In the genomic region with DNA sequence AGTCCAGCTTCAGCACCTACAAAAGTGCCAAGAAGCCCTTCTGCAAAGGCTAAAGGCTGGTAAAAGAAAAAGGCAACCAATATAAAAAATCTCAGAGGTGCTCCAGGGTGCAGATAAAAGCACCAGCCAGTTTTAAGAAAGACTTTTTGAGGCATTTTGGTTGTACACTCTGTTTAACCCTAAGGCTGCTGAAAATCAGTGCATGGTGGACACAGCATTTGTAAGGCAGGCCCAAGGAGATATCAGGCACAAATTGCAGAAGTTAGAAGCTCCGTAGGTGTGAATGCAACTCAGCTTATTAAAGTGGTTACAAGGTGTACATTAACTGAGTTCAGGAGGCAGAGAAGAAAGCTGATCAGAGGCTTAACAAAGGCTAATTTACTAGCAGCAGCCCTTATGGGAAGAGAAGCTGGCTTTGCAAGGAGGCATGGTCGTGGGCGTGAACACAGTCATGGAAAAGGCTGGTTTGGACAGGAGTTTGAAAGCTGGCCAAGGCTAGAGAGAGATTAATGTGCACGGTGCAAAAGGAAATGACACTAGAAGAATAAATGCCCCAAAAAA, we compare ENCODE assay signal across 8 cellular contexts. TPM values are rescaled to one million over a fixed set of nuclear protein-coding genes. Genes with fewer than 3 reads are reported as not detected.
DNase-seq lines count a peak whose midpoint lies in the region; ATAC-seq and TF ChIP-seq lines count a peak whose summit lies in the region.

No MANE protein-coding gene starts in this region.

- H3K4me1 Mint-ChIP-seq in stimulated activated naive CD8-positive, alpha-beta T cell treated with anti-CD3 and anti-CD28 coated beads, Interleukin-15, Interleukin-2, amounts not matched to agents 100 ng/mL and 50 ng/mL, for 24 hours (ENCODE audit: low read depth): peaks cover 45% of the 10 kb centered on the region
- H3K4me1 Mint-ChIP-seq in activated naive CD8-positive, alpha-beta T cell treated with anti-CD3 and anti-CD28 coated beads, Interleukin-2, amount 50 U/mL, for 24 hours: peaks cover 38% of the 10 kb centered on the region

- peaks cover 45% of the 10 kb centered on the region for H3K4me1 ChIP-seq in lower lobe of right lung
- H3K4me1 ChIP-seq in aorta (ENCODE audit: control insufficient read depth in 1 of 2, insufficient read depth in 2 of 2, low read length in 2 of 2): peaks cover 0 to 3% of the 10 kb centered on the region in 2 donors

- H3K4me3 Mint-ChIP-seq in stimulated activated naive CD8-positive, alpha-beta T cell treated with anti-CD3 and anti-CD28 coated beads, Interleukin-15, Interleukin-2, amounts not matched to agents 100 ng/mL and 50 ng/mL, for 24 hours: peak overlapping the region; percentile 64
- H3K4me3 Mint-ChIP-seq in activated naive CD8-positive, alpha-beta T cell treated with anti-CD3 and anti-CD28 coated beads, Interleukin-2, amount 50 U/mL, for 24 hours: peak overlapping the region; percentile 76

- H3K4me3 ChIP-seq in lower lobe of right lung: peak overlapping the region; percentile 47
- H3K4me3 ChIP-seq in aorta (ENCODE audit: low read length in 2 of 2): peak overlapping the region in 1 of 2 donors; percentile 76

- H3K27ac ChIP-seq in lower lobe of right lung (peak overlapping the region; percentile 65), aorta (ENCODE audit: low read depth in 1 of 2, low read length in 2 of 2) (peak overlapping the region; percentile 70 to 82)

- no peaks in the 10 kb centered on the region for H3K9me3 Mint-ChIP-seq in stimulated activated naive CD8-positive, alpha-beta T cell treated with anti-CD3 and anti-CD28 coated beads, Interleukin-15, Interleukin-2, amounts not matched to agents 100 ng/mL and 50 ng/mL, for 24 hours
- no peaks in the 10 kb centered on the region for H3K9me3 Mint-ChIP-seq in activated naive CD8-positive, alpha-beta T cell treated with anti-CD3 and anti-CD28 coated beads, Interleukin-2, amount 50 U/mL, for 24 hours

- H3K36me3 ChIP-seq in lower lobe of right lung (no peaks in the 10 kb centered on the region), aorta (ENCODE audit: control insufficient read depth in 1 of 2, insufficient read depth in 2 of 2, low read length in 1 of 2) (no peaks in the 10 kb centered on the region)

- no peak for TF ChIP-seq CTCF in lower lobe of right lung (IDR thresholded peaks at IDR 0.05)

- intact Hi-C loops in lower lobe of right lung (cut with DNase I) (no loop called here), aorta (cut with DNase I) (no loop called here)

- H3K36me3 Mint-ChIP-seq in stimulated activated naive CD8-positive, alpha-beta T cell treated with anti-CD3 and anti-CD28 coated beads, Interleukin-15, Interleukin-2, amounts not matched to agents 100 ng/mL and 50 ng/mL, for 24 hours (ENCODE audit: low read depth): no peaks in the 10 kb centered on the region
- no peaks in the 10 kb centered on the region for H3K36me3 Mint-ChIP-seq in activated naive CD8-positive, alpha-beta T cell treated with anti-CD3 and anti-CD28 coated beads, Interleukin-2, amount 50 U/mL, for 24 hours (ENCODE audit: low read depth)

- no peak for DNase-seq in stimulated activated naive CD8-positive, alpha-beta T cell treated with anti-CD3 and anti-CD28 coated beads, Interleukin-15, Interleukin-2, amounts not matched to agents 100 U/mL and 50 U/mL, for 24 hours
- no peak for DNase-seq in activated naive CD8-positive, alpha-beta T cell treated with anti-CD3 and anti-CD28 coated beads, Interleukin-2, amount 50 U/mL, for 24 hours
- no peak for DNase-seq in lower lobe of right lung
- no peak for DNase-seq in aorta
- no peak for DNase-seq in activated effector memory CD4-positive, alpha-beta T cell treated with anti-CD3 and anti-CD28 coated beads, Interleukin-2, amount 50 U/mL, for 16 hours

- ATAC-seq in stimulated activated naive CD8-positive, alpha-beta T cell treated with anti-CD3 and anti-CD28 coated beads, Interleukin-15, Interleukin-2, amounts not matched to agents 100 U/mL and 50 U/mL, for 24 hours: no peak
- no peak for ATAC-seq in activated naive CD8-positive, alpha-beta T cell treated with anti-CD3 and anti-CD28 coated beads, Interleukin-2, amount 50 U/mL, for 24 hours
- ATAC-seq in lower lobe of right lung (peak in 1 of 2 donors; percentile 3), aorta (ENCODE audit: low FRiP score) (peak; percentile 54), GM19397 (IDR thresholded peaks at IDR 0.05; ENCODE audit: unreplicated experiment) (no peak), GM21390 (IDR thresholded peaks at IDR 0.05; ENCODE audit: unreplicated experiment) (no peak)

- H3K27me3 ChIP-seq in lower lobe of right lung (ENCODE audit: low read depth) (no peaks in the 10 kb centered on the region), aorta (ENCODE audit: control insufficient read depth in 1 of 2, insufficient read depth in 2 of 2, low read length in 1 of 2) (no peaks in the 10 kb centered on the region)

- 0 to 4% methylated on average over 4 of the region's 4 CpGs for WGBS in aorta, 2 donors

- H3K27ac Mint-ChIP-seq in stimulated activated naive CD8-positive, alpha-beta T cell treated with anti-CD3 and anti-CD28 coated beads, Interleukin-15, Interleukin-2, amounts not matched to agents 100 ng/mL and 50 ng/mL, for 24 hours: peak overlapping the region; percentile 77
- peak overlapping the region; percentile 57 for H3K27ac Mint-ChIP-seq in activated naive CD8-positive, alpha-beta T cell treated with anti-CD3 and anti-CD28 coated beads, Interleukin-2, amount 50 U/mL, for 24 hours

- H3K27me3 Mint-ChIP-seq in stimulated activated naive CD8-positive, alpha-beta T cell treated with anti-CD3 and anti-CD28 coated beads, Interleukin-15, Interleukin-2, amounts not matched to agents 100 ng/mL and 50 ng/mL, for 24 hours: no peaks in the 10 kb centered on the region
- H3K27me3 Mint-ChIP-seq in activated naive CD8-positive, alpha-beta T cell treated with anti-CD3 and anti-CD28 coated beads, Interleukin-2, amount 50 U/mL, for 24 hours: no peaks in the 10 kb centered on the region

- H3K9me3 ChIP-seq in lower lobe of right lung (no peaks in the 10 kb centered on the region), aorta (ENCODE audit: control insufficient read depth, low read length) (no peaks in the 10 kb centered on the region)

RNA-seq across cellular contexts. Expression of gene ACSM1, which starts 21.1 kb away (rescaled TPM):
- total RNA-seq in lower lobe of right lung (0.53 TPM), aorta (under 1 TPM; 0.42 to 0.63 TPM)
- polyA plus RNA-seq in aorta: under 1 TPM in 1 of 2 donors, not detected in 1; 0.64 TPM
